In the genomic region with DNA sequence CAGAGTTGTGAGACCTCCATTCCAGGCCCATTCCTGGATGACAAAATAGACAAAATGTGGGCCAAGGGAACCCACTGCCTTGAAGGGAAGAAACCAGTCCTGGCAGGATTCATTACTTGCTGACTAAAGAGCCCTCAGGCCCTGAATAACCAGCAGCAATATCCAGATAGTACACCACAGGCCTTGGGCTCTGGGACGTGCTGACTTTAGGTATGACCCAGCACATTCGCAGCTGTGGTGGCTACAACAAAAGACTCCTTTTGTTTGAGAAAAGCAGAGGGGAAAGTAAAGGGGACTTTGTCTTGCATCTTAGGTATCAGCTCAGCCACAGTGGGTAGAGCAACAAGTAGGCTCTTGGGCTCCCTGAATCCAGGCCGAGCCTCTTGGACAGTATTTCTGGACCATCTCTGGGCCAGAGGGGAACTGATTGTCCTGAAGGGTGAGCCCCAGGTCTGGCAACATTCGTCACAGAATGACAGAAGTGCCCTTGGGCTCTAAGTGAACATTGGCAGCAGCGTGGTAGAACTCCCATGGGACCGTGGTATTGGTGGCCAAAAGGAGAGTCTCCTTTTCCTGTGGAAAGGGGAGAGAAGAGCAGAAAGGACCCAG, we compare ENCODE assay signal across 15 cellular contexts.
DNase-seq lines count a peak whose midpoint lies in the region; ATAC-seq, FAIRE-seq and TF ChIP-seq lines count a peak whose summit lies in the region.
"Had no signal": no experiment of that assay in that cellular context is flagged by ENCODE, and none has a peak within 500 bp of the region (broad histone marks: within the 10 kb centered on the region; RNA-seq: fewer than 3 reads in every experiment).

No MANE protein-coding gene starts in this region.

- H3K9me3 Mint-ChIP-seq in activated T-cell treated with anti-CD3 and anti-CD28 coated beads, Interleukin-2, amount 50 U/mL, for 72 hours: peaks cover 3% of the 10 kb centered on the region in 2 donors

- H3K4me3 ChIP-seq in bronchial epithelial cell (ENCODE audit: low read depth, low read length): no peak overlapping the region

- no peaks in the 10 kb centered on the region for H3K27me3 Mint-ChIP-seq in activated T-cell treated with anti-CD3 and anti-CD28 coated beads, Interleukin-2, amount 50 U/mL, for 72 hours (ENCODE audit: low read depth)

- H3K4me3 Mint-ChIP-seq in activated T-cell treated with anti-CD3 and anti-CD28 coated beads, Interleukin-2, amount 50 U/mL, for 72 hours: no peak overlapping the region

- no peaks in the 10 kb centered on the region for H3K4me1 Mint-ChIP-seq in activated T-cell treated with anti-CD3 and anti-CD28 coated beads, Interleukin-2, amount 50 U/mL, for 72 hours (ENCODE audit: low read depth)

- H3K27ac Mint-ChIP-seq in activated T-cell treated with anti-CD3 and anti-CD28 coated beads, Interleukin-2, amount 50 U/mL, for 72 hours: no peak overlapping the region

- no peaks in the 10 kb centered on the region for H3K27me3 ChIP-seq in bronchial epithelial cell (ENCODE audit: control insufficient read depth, insufficient read depth, low read length)
- H3K27me3 ChIP-seq: brain microvascular endothelial cell had no signal

- DNase-seq in D721Med (ENCODE audit: insufficient read length, low spot score) (no peak), bronchial epithelial cell (ENCODE audit: low read depth) (peak; percentile 16), SIG-M5 (lab: John Stamatoyannopoulos, UW) (no peak)
- no peak for DNase-seq in activated naive CD4-positive, alpha-beta T cell treated with Interleukin-2 at 50 U/mL for 16 hours
- DNase-seq in activated T-cell treated with anti-CD3 and anti-CD28 coated beads, Interleukin-2, amount 50 U/mL, for 72 hours: no peak
- DNase-seq: activated CD8-positive, alpha-beta memory T cell treated with anti-CD3 and anti-CD28 coated beads for 24 hours; brain microvascular endothelial cell; IMR-90; NCI-H524 treated with DMSO at 0.1 percent for 48 hours; SHP77 treated with DMSO at 0.1 percent for 48 hours; stimulated activated CD4-positive, alpha-beta T cell treated with anti-CD3 and anti-CD28 coated beads, Interleukin-2, amount 100 ng/mL, for 24 hours had no signal

- H3K36me3 ChIP-seq in bronchial epithelial cell (ENCODE audit: control insufficient read depth, insufficient read depth, low read length): no peaks in the 10 kb centered on the region
- H3K36me3 ChIP-seq: brain microvascular endothelial cell had no signal

- TF ChIP-seq CTCF in D721Med (IDR thresholded peaks at IDR 0.05; ENCODE audit: insufficient read depth, missing control alignments): no peak
- TF ChIP-seq CTCF in bronchial epithelial cell (IDR thresholded peaks at IDR 0.05; ENCODE audit: insufficient read depth, low read length, severe bottlenecking): no peak

- ATAC-seq in GM19395 (IDR thresholded peaks at IDR 0.05; ENCODE audit: unreplicated experiment) (peak; percentile 22), HG03095 (IDR thresholded peaks at IDR 0.05; ENCODE audit: unreplicated experiment) (peak; percentile 25), GM19328 (IDR thresholded peaks at IDR 0.05; ENCODE audit: unreplicated experiment) (no peak)
- no peak for ATAC-seq in activated T-cell treated with anti-CD3 and anti-CD28 coated beads, Interleukin-2, amount 50 U/mL, for 72 hours (replicated peaks in 1 of 2)

- FAIRE-seq in D721Med (lab: Jason Lieb, UNC) (peak; percentile 16), bronchial epithelial cell (lab: Jason Lieb, UNC) (no peak)
- FAIRE-seq: H1 had no signal

- peaks cover 14 to 19% of the 10 kb centered on the region in 2 donors for H3K36me3 Mint-ChIP-seq in activated T-cell treated with anti-CD3 and anti-CD28 coated beads, Interleukin-2, amount 50 U/mL, for 72 hours (ENCODE audit: insufficient read depth in 2 of 2)

Comparison
In these comparisons a context has a peak if more than half of its experiments do, and no peak if none do; other contexts are left out.
1. ATAC-seq: peak in GM19395 (single experiment) and HG03095 (single experiment); none in GM19328 (single experiment) and activated T-cell treated with anti-CD3 and anti-CD28 coated beads, Interleukin-2, amount 50 U/mL, for 72 hours (0 of 2).